ENCODE assay signal across 8 cellular contexts in the genomic region with DNA sequence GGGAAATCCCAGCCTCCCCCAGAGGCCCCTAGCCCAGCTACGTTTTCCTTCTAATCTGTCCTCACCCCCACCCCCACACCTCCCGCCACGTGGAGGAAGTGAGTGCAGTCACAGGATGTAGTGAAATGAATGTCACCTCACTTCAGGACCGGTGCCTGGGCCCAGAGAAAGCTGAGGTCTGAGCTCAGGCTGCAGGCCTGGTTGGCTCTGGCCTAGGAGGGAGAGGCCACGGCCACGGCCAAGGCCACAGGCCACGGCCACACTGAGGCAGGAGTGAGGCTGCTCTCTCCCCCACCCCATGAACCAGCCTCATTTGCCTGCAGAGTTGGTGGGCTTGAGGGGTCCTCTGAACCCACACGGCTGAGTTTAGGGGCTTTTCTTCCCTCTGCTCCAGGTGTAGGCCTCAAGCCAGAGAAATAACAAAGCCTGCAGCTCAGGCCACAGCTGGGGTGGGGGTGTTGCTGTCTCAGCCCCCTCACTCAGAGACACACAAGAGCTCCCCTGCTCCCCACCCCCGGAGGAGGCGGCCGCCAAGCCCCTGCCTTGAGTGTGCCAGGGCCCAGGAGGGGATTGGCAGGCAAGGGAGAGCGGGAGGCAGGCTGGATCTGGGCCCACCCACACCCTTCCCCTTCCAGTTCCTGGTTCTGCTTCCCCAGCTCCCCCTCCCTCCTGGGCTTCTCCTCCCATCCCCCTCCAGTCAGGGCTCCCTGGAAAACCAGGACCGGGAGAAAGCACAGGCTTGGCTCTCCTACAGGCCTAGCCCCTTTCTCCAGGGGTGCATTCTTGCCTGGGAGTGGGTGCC. TPM values are rescaled to one million over a fixed set of nuclear protein-coding genes. Genes with fewer than 3 reads are reported as not detected.
DNase-seq lines count a peak whose midpoint lies in the region; ATAC-seq and TF ChIP-seq lines count a peak whose summit lies in the region.

No MANE protein-coding gene starts in this region.

- intact Hi-C loops in Right ventricle myocardium inferior (cut with DNase I): loop anchor here (5.0 kb wide), 1 partner anchor 63 kb away; no protein-coding TSS in a partner anchor
- intact Hi-C loops in sciatic nerve (cut with DNase I): no loop called here

- TF ChIP-seq CTCF in GM13976 (IDR thresholded peaks at IDR 0.05; ENCODE audit: borderline replicate concordance, control extremely low read depth, extremely low read depth, insufficient read depth, missing control alignments): no peak

- peak; percentile 93 for DNase-seq in GM13976 (ENCODE audit: low spot score)
- peak; percentile 32 for DNase-seq in NCI-H226
- peak; percentile 88 for DNase-seq in activated T-cell treated with anti-CD3 and anti-CD28 coated beads for 48 hours (ENCODE audit: low read depth)
- DNase-seq in Right ventricle myocardium inferior (ENCODE audit: missing footprints): no peak
- DNase-seq in sciatic nerve (ENCODE audit: low spot score): peak; percentile 79
- DNase-seq in SIG-M5 (lab: John Stamatoyannopoulos, UW): no peak
- DNase-seq in ACHN: no peak

- in situ Hi-C loops in GM13976 (cut with MboI; ENCODE audit: low sequenced_read_pairs, unreplicated experiment) (no loop called here), ACHN (cut with HindIII; ENCODE audit: low pct_ligation_motif_present, low pct_unique_long_range_greater_than_20kb, low sequenced_read_pairs) (no loop called here)

- ATAC-seq in HG02623 (IDR thresholded peaks at IDR 0.05; ENCODE audit: unreplicated experiment): peak; percentile 76
- ATAC-seq in Right ventricle myocardium inferior: peak; percentile 49
- peak; percentile 83 for ATAC-seq in sciatic nerve

RNA-seq across cellular contexts. Expression of a gene that starts 27.0 kb away (rescaled TPM):
- total RNA-seq in Right ventricle myocardium inferior (18.6 TPM), sciatic nerve (35.0 TPM)

Comparison
In these comparisons a context has a peak if more than half of its experiments do, and no peak if none do; other contexts are left out.
1. DNase-seq: peak in GM13976 (single experiment), NCI-H226 (single experiment), activated T-cell treated with anti-CD3 and anti-CD28 coated beads for 48 hours (single experiment) and sciatic nerve (single experiment); none in Right ventricle myocardium inferior (single experiment), SIG-M5 (single experiment) and ACHN (single experiment).
2. Peak in every context shown above with its lines, with median percentiles within 50 percentile points of each other: ATAC-seq.